Comparison of ENCODE assay signal across 10 cellular contexts in genomic region chr1:167456500-167456899, GRCh38.
DNase-seq lines count a peak whose midpoint lies in the region; ATAC-seq, FAIRE-seq and TF ChIP-seq lines count a peak whose summit lies in the region.
"Had no signal": no experiment of that assay in that cellular context is flagged by ENCODE, and none has a peak within 500 bp of the region (broad histone marks: within the 10 kb centered on the region; RNA-seq: fewer than 3 reads in every experiment).

No MANE protein-coding gene starts in this region.

- no peaks in the 10 kb centered on the region for H3K27me3 Mint-ChIP-seq in activated T-cell treated with anti-CD3 and anti-CD28 coated beads, Interleukin-2, amount 50 U/mL, for 24 hours
- peaks cover 40% of the 10 kb centered on the region for H3K27me3 Mint-ChIP-seq in type B pancreatic cell

- H3K27me3 ChIP-seq in left ventricle myocardium inferior (ENCODE audit: low read depth) (peaks cover 8% of the 10 kb centered on the region), mucosa of stomach (ENCODE audit: control insufficient read depth, insufficient read depth, low read length) (no peaks in the 10 kb centered on the region), adrenal gland (no peaks in the 10 kb centered on the region)

- peak overlapping the region; percentile 92 for H3K4me3 ChIP-seq in left ventricle myocardium inferior
- peak overlapping the region; percentile 27 for H3K4me3 ChIP-seq in mucosa of stomach (ENCODE audit: low read length)
- H3K4me3 ChIP-seq in adrenal gland: no peak overlapping the region

- H3K36me3 Mint-ChIP-seq in activated T-cell treated with anti-CD3 and anti-CD28 coated beads, Interleukin-2, amount 50 U/mL, for 24 hours (ENCODE audit: low read depth): peaks cover 62% of the 10 kb centered on the region
- no peaks in the 10 kb centered on the region for H3K36me3 Mint-ChIP-seq in type B pancreatic cell

- peak overlapping the region; percentile 99 for H3K9ac ChIP-seq in mucosa of stomach (ENCODE audit: low read length)

- DNase-seq in left ventricle myocardium inferior: no peak
- DNase-seq in left cardiac atrium: no peak
- peak; percentile 46 for DNase-seq in activated T-cell treated with anti-CD3 and anti-CD28 coated beads, Interleukin-2, amount 50 U/mL, for 24 hours
- no peak for DNase-seq in type B pancreatic cell (ENCODE audit: extremely low spot score, unreplicated experiment)
- DNase-seq in adrenal gland: no peak
- DNase-seq in NCI-H510A treated with DMSO at 0.1 percent for 48 hours (lab: John Stamatoyannopoulos, UW): no peak
- no peak for DNase-seq in urothelium cell line (ENCODE audit: low spot score)

- 89 to 93% (median 91%) methylated on average over 4 of the region's 4 CpGs for WGBS in adrenal gland, 4 donors

- no peak for ATAC-seq in left cardiac atrium

- no peak for TF ChIP-seq CTCF in left ventricle myocardium inferior (IDR thresholded peaks at IDR 0.05; ENCODE audit: borderline replicate concordance)
- no peak for TF ChIP-seq CTCF in type B pancreatic cell (conservative IDR thresholded peaks at IDR 0.05)
- no peak for TF ChIP-seq CTCF in adrenal gland (IDR thresholded peaks at IDR 0.05)

- TF ChIP-seq POLR2A in adrenal gland (IDR thresholded peaks at IDR 0.05): no peak

- peaks cover 73% of the 10 kb centered on the region for H3K4me1 Mint-ChIP-seq in activated T-cell treated with anti-CD3 and anti-CD28 coated beads, Interleukin-2, amount 50 U/mL, for 24 hours (ENCODE audit: low read depth)
- peaks cover 4% of the 10 kb centered on the region for H3K4me1 Mint-ChIP-seq in type B pancreatic cell (ENCODE audit: unreplicated experiment)

- H3K27ac ChIP-seq in left ventricle myocardium inferior (replicated peaks) (peak overlapping the region; percentile 92), adrenal gland (peak overlapping the region in 1 of 5 donors; percentile 81)
- H3K27ac ChIP-seq: C4-2B had no signal

- H3K4me3 Mint-ChIP-seq in activated T-cell treated with anti-CD3 and anti-CD28 coated beads, Interleukin-2, amount 50 U/mL, for 24 hours: peak overlapping the region; percentile 79
- peak overlapping the region; percentile 39 for H3K4me3 Mint-ChIP-seq in type B pancreatic cell

- peaks cover 28% of the 10 kb centered on the region for H3K4me1 ChIP-seq in left ventricle myocardium inferior
- H3K4me1 ChIP-seq in mucosa of stomach (ENCODE audit: control insufficient read depth, insufficient read depth, low read length): peaks cover 10% of the 10 kb centered on the region
- peaks cover 0 to 13% of the 10 kb centered on the region in 2 donors for H3K4me1 ChIP-seq in adrenal gland (replicated peaks in 1 of 2)

- H3K36me3 ChIP-seq in left ventricle myocardium inferior: no peaks in the 10 kb centered on the region
- H3K36me3 ChIP-seq in mucosa of stomach (ENCODE audit: control insufficient read depth, insufficient read depth, low read length): no peaks in the 10 kb centered on the region
- H3K36me3 ChIP-seq in adrenal gland (replicated peaks in 1 of 2): no peaks in the 10 kb centered on the region

- intact Hi-C loops in left ventricle myocardium inferior (cut with micrococcal nuclease): no loop called here
- intact Hi-C loops in left cardiac atrium (cut with DNase I): no loop called here
- intact Hi-C loops in adrenal gland (cut with DNase I): loop anchor here in 1 of 2 donors (5.0 kb wide), 1 partner anchor 76 kb away; no protein-coding TSS in a partner anchor

- no peak for FAIRE-seq in urothelium cell line (lab: Jason Lieb, UNC)
- FAIRE-seq: frontal cortex had no signal

- H3K9me3 ChIP-seq in left ventricle myocardium inferior (replicated peaks) (no peaks in the 10 kb centered on the region), mucosa of stomach (ENCODE audit: control insufficient read depth, low read length) (no peaks in the 10 kb centered on the region), adrenal gland (replicated peaks in 1 of 3) (no peaks in the 10 kb centered on the region)

- no peaks in the 10 kb centered on the region for H3K9me3 Mint-ChIP-seq in activated T-cell treated with anti-CD3 and anti-CD28 coated beads, Interleukin-2, amount 50 U/mL, for 24 hours
- no peaks in the 10 kb centered on the region for H3K9me3 Mint-ChIP-seq in type B pancreatic cell

- peak overlapping the region; percentile 95 for H3K27ac Mint-ChIP-seq in activated T-cell treated with anti-CD3 and anti-CD28 coated beads, Interleukin-2, amount 50 U/mL, for 24 hours
- no peak overlapping the region for H3K27ac Mint-ChIP-seq in type B pancreatic cell

Comparison
In these comparisons a context has a peak if more than half of its experiments do, and no peak if none do; other contexts are left out.
1. H3K4me3 ChIP-seq: peak in left ventricle myocardium inferior (single experiment) and mucosa of stomach (single experiment); none in adrenal gland (0 of 4).